In the genomic region with DNA sequence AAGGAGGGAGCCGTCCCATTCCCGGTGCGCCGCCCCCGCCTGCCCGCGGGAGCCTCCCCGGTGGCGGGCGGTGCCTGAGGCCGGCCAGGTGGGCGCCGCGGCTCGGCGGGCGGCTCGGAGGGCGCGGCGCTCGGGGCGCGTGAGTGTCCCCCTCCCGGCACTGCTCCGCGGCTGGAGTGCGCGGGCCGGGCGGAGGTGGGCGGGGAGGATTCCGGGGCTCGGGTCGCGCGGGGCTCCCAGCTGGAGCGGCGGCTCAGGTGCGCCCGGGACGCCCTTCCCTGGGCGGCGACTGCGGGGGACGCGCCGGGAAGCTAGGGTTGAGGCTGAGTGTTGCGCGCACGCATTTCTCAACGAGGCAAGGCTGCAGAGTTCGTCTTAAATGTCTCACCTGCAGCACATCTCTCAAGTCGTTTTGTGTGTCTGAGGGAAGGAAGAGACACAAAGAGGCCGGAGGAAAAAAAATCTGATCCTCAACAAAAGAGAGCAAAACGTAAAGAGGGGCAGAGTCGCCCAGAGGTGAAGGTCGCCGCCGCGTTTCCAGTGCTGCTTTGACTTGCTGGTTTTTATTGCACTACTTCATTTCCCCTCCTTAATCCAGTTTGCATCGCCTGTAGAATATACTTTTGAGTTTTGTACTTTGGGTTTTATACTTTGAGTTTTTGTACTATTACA, we compare ENCODE assay signal across 1 cellular context.
TF ChIP-seq lines count a peak whose summit lies in the region.

No MANE protein-coding gene starts in this region.

TF ChIP-seq in SK-N-SH, 30 proteins besides CTCF, POLR2A, EP300 and RAD21 (continued from another document):
- no peak for TF ChIP-seq SMC3 (IDR thresholded peaks at IDR 0.05; ENCODE audit: low read depth, low read length)
